In genomic region chr11:95375881-95376280, GRCh38 we compare ENCODE assay signal across 1 cellular context.
TF ChIP-seq lines count a peak whose summit lies in the region.

No MANE protein-coding gene starts in this region.

TF ChIP-seq in IMR-90, 13 proteins besides CTCF, POLR2A, EP300 and RAD21 (continued from another document):
- TF ChIP-seq CEBPB (IDR thresholded peaks at IDR 0.05; ENCODE audit: low read depth, low read length) (no peak), MAFK (IDR thresholded peaks at IDR 0.05; ENCODE audit: low read depth, low read length) (no peak), MXI1 (IDR thresholded peaks at IDR 0.05; ENCODE audit: borderline replicate concordance, low read depth, low read length) (no peak), SMC3 (IDR thresholded peaks at IDR 0.05; ENCODE audit: low read depth, low read length) (no peak), ELK1 (IDR thresholded peaks at IDR 0.05; ENCODE audit: borderline replicate concordance, low read depth, low read length) (no peak)
